1 cellular context compared by ENCODE assay signal in genomic region chr10:133361773-133362441, GRCh38.
TF ChIP-seq lines count a peak whose summit lies in the region.

No MANE protein-coding gene starts in this region.

TF ChIP-seq in HepG2, 621 proteins besides CTCF, POLR2A, EP300 and RAD21:
- TF ChIP-seq RBFOX2 (IDR thresholded peaks at IDR 0.05; ENCODE audit: low read depth, low read length) (peak; percentile 30; the same call in 1 of the 2 replicates), RXRA (CRISPR knock-in tag; IDR thresholded peaks at IDR 0.05) (no peak), THAP7 (CRISPR knock-in tag; IDR thresholded peaks at IDR 0.05) (no peak), TERF1 (CRISPR knock-in tag; IDR thresholded peaks at IDR 0.05) (no peak), ZNF296 (CRISPR knock-in tag; conservative IDR thresholded peaks at IDR 0.05) (no peak), UBTF (CRISPR knock-in tag; IDR thresholded peaks at IDR 0.05) (no peak), ZFP82 (CRISPR knock-in tag; IDR thresholded peaks at IDR 0.05; ENCODE audit: borderline replicate concordance) (no peak), POLR2G (IDR thresholded peaks at IDR 0.05; ENCODE audit: low read depth, low read length) (peak; percentile 31; the same call in 1 of the 2 replicates), PITX1 (CRISPR knock-in tag; IDR thresholded peaks at IDR 0.05) (no peak), ZNF362 (CRISPR knock-in tag; IDR thresholded peaks at IDR 0.05; ENCODE audit: borderline replicate concordance) (no peak), ZNF143 (CRISPR knock-in tag; IDR thresholded peaks at IDR 0.05) (no peak), ELF1 (CRISPR knock-in tag; IDR thresholded peaks at IDR 0.05) (no peak), CERS6 (CRISPR knock-in tag; IDR thresholded peaks at IDR 0.05) (no peak), ZSCAN25 (CRISPR knock-in tag; IDR thresholded peaks at IDR 0.05) (peak; percentile 67; the same call in 1 of the 2 replicates), ZNF101 (CRISPR knock-in tag; IDR thresholded peaks at IDR 0.05; ENCODE audit: borderline replicate concordance, low read depth) (no peak), AHDC1 (CRISPR knock-in tag; IDR thresholded peaks at IDR 0.05; ENCODE audit: borderline replicate concordance) (no peak)
TF ChIP-seq in HepG2: peak in this region for 3.
